8 cellular contexts compared by ENCODE assay signal in genomic region chr12:67943295-67943892, GRCh38. TPM values are rescaled to one million over a fixed set of nuclear protein-coding genes. Genes with fewer than 3 reads are reported as not detected.
A peak's percentile ranks its signal among the peaks of the same experiment; 100 is the strongest.
DNase-seq lines count a peak whose midpoint lies in the region; ATAC-seq and TF ChIP-seq lines count a peak whose summit lies in the region.

No MANE protein-coding gene starts in this region.

- WGBS in spleen, 5 donors: 18 to 22% (median 19%) methylated on average over 5 of the region's 5 CpGs

- no peak for TF ChIP-seq POLR2A in spleen (IDR thresholded peaks at IDR 0.05)

- no peak overlapping the region for H3K27ac ChIP-seq in spleen

- H3K36me3 ChIP-seq in spleen: no peaks in the 10 kb centered on the region

- no peaks in the 10 kb centered on the region for H3K27me3 ChIP-seq in spleen (replicated peaks in 1 of 7)

- no peak overlapping the region for H3K4me3 ChIP-seq in spleen

- intact Hi-C loops in spleen (cut with DNase I; ENCODE audit: low total_unique reads): loop anchor here (2.0 kb wide), 1 partner anchor 589 kb away; no protein-coding TSS in a partner anchor

- ATAC-seq in GM21737 (IDR thresholded peaks at IDR 0.05; ENCODE audit: unreplicated experiment) (peak; percentile 74), GM21381 (IDR thresholded peaks at IDR 0.05; ENCODE audit: unreplicated experiment) (no peak)

- H3K4me1 ChIP-seq in spleen: peaks cover 0 to 9% (median 0%) of the 10 kb centered on the region in 6 donors

- TF ChIP-seq CTCF in spleen (IDR thresholded peaks at IDR 0.05 in 8 of 11, conservative IDR thresholded peaks at IDR 0.05 in 3 of 11): peak; percentile 30 to 83 (median 74)

- H3K9me3 ChIP-seq in spleen: no peaks in the 10 kb centered on the region

- DNase-seq in DMS114 treated with DMSO at 0.1 percent for 48 hours (lab: John Stamatoyannopoulos, UW; ENCODE audit: unreplicated experiment) (peak; percentile 72), NCI-H1105 (lab: John Stamatoyannopoulos, UW) (peak; percentile 76), SKM-1 treated with dmso at 0.1 percent for 144 hours (lab: John Stamatoyannopoulos, UW; ENCODE audit: unreplicated experiment) (peak; percentile 2), anterior cingulate cortex (lab: John Stamatoyannopoulos, UW) (peak in 36 of 58 donors; percentile 0 to 70 (median 22)), hepatic stellate cell (ENCODE audit: low spot score) (peak; percentile 17), spleen (no peak)

RNA-seq across cellular contexts. Expression of gene IFNG-AS1, which starts 45.9 kb away (rescaled TPM):
- total RNA-seq in spleen: 10 to 100 TPM in 2 of 7 donors, 1 to 10 TPM in 5; 5.2 to 21.2 (median 7.6) TPM
- polyA plus RNA-seq in spleen: 1 to 10 TPM in 1 of 3 donors, under 1 TPM in 1, not detected in 1; 0.42 to 1.5 TPM
